In the genomic region with DNA sequence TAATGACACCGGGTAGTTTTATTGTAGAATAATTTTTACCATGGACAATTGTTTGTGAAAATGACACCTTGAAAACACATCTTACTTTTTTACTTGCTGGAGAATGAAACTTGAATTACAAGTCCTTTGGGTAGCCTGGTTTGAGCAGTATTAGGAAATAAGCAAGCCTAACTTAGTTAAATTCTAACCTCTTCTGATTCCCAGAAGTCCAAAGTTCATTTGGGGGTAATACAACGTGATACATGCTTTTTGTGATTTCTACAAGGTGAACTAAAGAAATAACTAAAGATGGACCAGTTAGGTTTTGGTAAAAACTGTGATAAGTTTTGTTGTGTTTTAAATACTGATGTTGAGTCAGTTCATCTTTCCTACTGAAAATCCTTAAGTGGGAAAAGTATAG, we compare ENCODE assay signal across 9 cellular contexts.
DNase-seq lines count a peak whose midpoint lies in the region; ATAC-seq and TF ChIP-seq lines count a peak whose summit lies in the region.
"Had no signal": no experiment of that assay in that cellular context is flagged by ENCODE, and none has a peak within 500 bp of the region (broad histone marks: within the 10 kb centered on the region; RNA-seq: fewer than 3 reads in every experiment).

No MANE protein-coding gene starts in this region.

- peak overlapping the region in 3 of 4 donors; percentile 49 to 64 (median 56) for H3K4me3 ChIP-seq in gastrocnemius medialis
- H3K4me3 ChIP-seq: K562 had no signal

- POLR2A ChIA-PET in activated B cell treated with CpG ODN at 0.5 μM for 24 hours (lab: Charles Lee): no interaction called here

- H3K9me3 ChIP-seq in gastrocnemius medialis: no peaks in the 10 kb centered on the region

- CTCF ChIA-PET in activated B cell treated with CpG ODN at 0.5 μM for 24 hours (lab: Charles Lee): no interaction called here

- H3K4me1 ChIP-seq in foreskin keratinocyte: peaks cover 23% of the 10 kb centered on the region
- H3K4me1 ChIP-seq in gastrocnemius medialis: peaks cover 25 to 42% of the 10 kb centered on the region in 2 donors

- H3K36me3 ChIP-seq in gastrocnemius medialis: peaks cover 0 to 4% of the 10 kb centered on the region in 2 donors

- H3K27ac ChIP-seq in foreskin keratinocyte (peak overlapping the region; percentile 30), gastrocnemius medialis (peak overlapping the region; percentile 68 to 89 (median 80))

- intact Hi-C loops in activated B cell treated with CpG ODN at 0.5 μM for 24 hours (cut with micrococcal nuclease) (no loop called here), gastrocnemius medialis (cut with DNase I; ENCODE audit: low total_unique reads) (no loop called here), posterior vena cava (cut with DNase I) (no loop called here)

- H3K27ac Mint-ChIP-seq in activated B cell treated with CpG ODN at 0.5 μM for 24 hours: no peak overlapping the region

- ATAC-seq in activated B cell treated with CpG ODN at 0.5 μM for 24 hours (ENCODE audit: low read depth) (no peak), foreskin keratinocyte (no peak), gastrocnemius medialis (no peak)

- no peak for TF ChIP-seq POLR2A in gastrocnemius medialis (IDR thresholded peaks at IDR 0.05)

- peak overlapping the region; percentile 72 for H3K4me3 Mint-ChIP-seq in activated B cell treated with CpG ODN at 0.5 μM for 24 hours

- in situ Hi-C loops in gastrocnemius medialis (cut with MboI; ENCODE audit: low sequenced_read_pairs in 4 of 4): no loop called here

- H3K4me1 Mint-ChIP-seq in activated B cell treated with CpG ODN at 0.5 μM for 24 hours: peaks cover 11% of the 10 kb centered on the region

- TF ChIP-seq CTCF in activated B cell treated with CpG ODN at 0.5 μM for 24 hours (IDR thresholded peaks at IDR 0.05) (no peak), foreskin keratinocyte (conservative IDR thresholded peaks at IDR 0.05) (no peak), gastrocnemius medialis (IDR thresholded peaks at IDR 0.05 in 4 of 5, conservative IDR thresholded peaks at IDR 0.05 in 1 of 5) (no peak)

- H3K27me3 ChIP-seq in foreskin keratinocyte (no peaks in the 10 kb centered on the region), gastrocnemius medialis (no peaks in the 10 kb centered on the region)

- no peaks in the 10 kb centered on the region for H3K9me3 Mint-ChIP-seq in activated B cell treated with CpG ODN at 0.5 μM for 24 hours

- peak; percentile 3 for DNase-seq in HT-29 (ENCODE audit: low spot score)
- no peak for DNase-seq in activated B cell treated with CpG ODN at 0.5 μM for 24 hours
- DNase-seq in foreskin keratinocyte: no peak
- no peak for DNase-seq in gastrocnemius medialis
- DNase-seq in posterior vena cava (ENCODE audit: low spot score): no peak
- DNase-seq in UCSD-AML1 (lab: John Stamatoyannopoulos, UW; ENCODE audit: unreplicated experiment): no peak
- no peak for DNase-seq in SW 1271 (lab: John Stamatoyannopoulos, UW)
- no peak for DNase-seq in occipital lobe (lab: John Stamatoyannopoulos, UW)

- H3K27me3 Mint-ChIP-seq in activated B cell treated with CpG ODN at 0.5 μM for 24 hours: peaks cover 23% of the 10 kb centered on the region

- H3K36me3 Mint-ChIP-seq in activated B cell treated with CpG ODN at 0.5 μM for 24 hours (ENCODE audit: low read depth): no peaks in the 10 kb centered on the region
